In genomic region chr18:12056034-12056883, GRCh38 we compare ENCODE assay signal across 18 cellular contexts. TPM values are rescaled to one million over a fixed set of nuclear protein-coding genes. Genes with fewer than 3 reads are reported as not detected.
"Had no signal": no experiment of that assay in that cellular context is flagged by ENCODE, and none has a peak within 500 bp of the region (broad histone marks: within the 10 kb centered on the region; RNA-seq: fewer than 3 reads in every experiment).

No MANE protein-coding gene starts in this region.

- H3K36me3 ChIP-seq: left lung, pancreas, SJSA1, suprapubic skin, transverse colon had no signal

- DNase-seq: activated CD4-positive, alpha-beta T cell treated with anti-CD3 and anti-CD28 coated beads, Interleukin-2, amount 50 U/mL, for 4 hours; amniotic stem cell; caudate nucleus; foreskin melanocyte; mammary epithelial cell; naive B cell; transverse colon had no signal

- H3K27ac Mint-ChIP-seq: activated naive CD8-positive, alpha-beta T cell; stimulated activated naive CD8-positive, alpha-beta T cell treated with anti-CD3 and anti-CD28 coated beads, Interleukin-15, Interleukin-2, amounts not matched to agents 100 ng/mL and 50 ng/mL, for 24 hours; T-helper 1 cell treated with Interleukin-12 subunit alpha and Interleukin-12 subunit beta and Interleukin-4 antibody, amounts not matched to agents 30 μg/mL and 1 μg/mL, for 36 hours had no signal

- ATAC-seq: left lung, pancreas had no signal

- H3K27me3 Mint-ChIP-seq: stimulated activated naive CD8-positive, alpha-beta T cell treated with anti-CD3 and anti-CD28 coated beads, Interleukin-15, Interleukin-2, amounts not matched to agents 100 ng/mL and 50 ng/mL, for 24 hours had no signal

- H3K36me3 Mint-ChIP-seq: activated naive CD8-positive, alpha-beta T cell; naive B cell had no signal

- H3K4me1 ChIP-seq: left lung, suprapubic skin, transverse colon had no signal

- H3K4me3 Mint-ChIP-seq: activated naive CD8-positive, alpha-beta T cell; naive B cell; stimulated activated naive CD8-positive, alpha-beta T cell treated with anti-CD3 and anti-CD28 coated beads, Interleukin-15, Interleukin-2, amounts not matched to agents 100 ng/mL and 50 ng/mL, for 24 hours; T-helper 1 cell treated with Interleukin-12 subunit alpha and Interleukin-12 subunit beta and Interleukin-4 antibody, amounts not matched to agents 30 μg/mL and 1 μg/mL, for 36 hours had no signal

- H3K9me3 ChIP-seq: left lung, pancreas, SJSA1, suprapubic skin, transverse colon had no signal

- H3K27me3 ChIP-seq: left lung, pancreas, SJSA1, suprapubic skin, transverse colon had no signal

- FAIRE-seq: pancreas had no signal

- H3K9me3 Mint-ChIP-seq: stimulated activated naive CD8-positive, alpha-beta T cell treated with anti-CD3 and anti-CD28 coated beads, Interleukin-15, Interleukin-2, amounts not matched to agents 100 ng/mL and 50 ng/mL, for 24 hours; T-helper 1 cell treated with Interleukin-12 subunit alpha and Interleukin-12 subunit beta and Interleukin-4 antibody, amounts not matched to agents 30 μg/mL and 1 μg/mL, for 36 hours had no signal

- H3K27ac ChIP-seq: left lung, pancreas, SJSA1, suprapubic skin, transverse colon, VCaP had no signal

- H3K4me3 ChIP-seq: left lung, pancreas, SJSA1, suprapubic skin, transverse colon had no signal

RNA-seq across cellular contexts. Expression of gene ANKRD62, which starts 37.4 kb away (rescaled TPM):
- total RNA-seq: activated CD8-positive, alpha-beta memory T cell treated with anti-CD3 and anti-CD28 coated beads for 36 hours; epithelial cell of proximal tubule; kidney epithelial cell; mammary epithelial cell; SJSA1 had no signal
- polyA plus RNA-seq: mammary epithelial cell had no signal
